17 cellular contexts compared by ENCODE assay signal in genomic region chr21:43829575-43830119, GRCh38. TPM values are rescaled to one million over a fixed set of nuclear protein-coding genes. Genes with fewer than 3 reads are reported as not detected.
DNase-seq lines count a peak whose midpoint lies in the region; ATAC-seq and TF ChIP-seq lines count a peak whose summit lies in the region.
"Had no signal": no experiment of that assay in that cellular context is flagged by ENCODE, and none has a peak within 500 bp of the region (broad histone marks: within the 10 kb centered on the region; RNA-seq: fewer than 3 reads in every experiment).

No MANE protein-coding gene starts in this region.

- no peak for TF ChIP-seq EP300 in Ishikawa (IDR thresholded peaks at IDR 0.05; ENCODE audit: borderline replicate concordance)
- TF ChIP-seq EP300 in SK-N-SH (IDR thresholded peaks at IDR 0.05; ENCODE audit: borderline replicate concordance in 1 of 2, low read depth in 1 of 2, low read length in 1 of 2): no peak

- no peaks in the 10 kb centered on the region for H3K9me3 ChIP-seq in SK-N-SH
- H3K9me3 ChIP-seq in CD4-positive, alpha-beta T cell (ENCODE audit: control insufficient read depth, low read length): no peaks in the 10 kb centered on the region
- no peaks in the 10 kb centered on the region for H3K9me3 ChIP-seq in psoas muscle
- H3K9me3 ChIP-seq: left lung had no signal

- ATAC-seq in foreskin keratinocyte: no peak
- ATAC-seq in GM18511 (IDR thresholded peaks at IDR 0.05; ENCODE audit: unreplicated experiment): no peak
- no peak for ATAC-seq in CD4-positive, alpha-beta T cell (ENCODE audit: poor library complexity)
- ATAC-seq in psoas muscle: no peak
- ATAC-seq: activated naive CD4-positive, alpha-beta T cell treated with anti-CD3 and anti-CD28 coated beads, Interleukin-2, amount 50 U/mL, for 72 hours; heart right ventricle; left lung; natural killer cell treated with Interleukin-12 subunit alpha and Interleukin-12 subunit beta and Interleukin-15 and Interleukin-18, amount 100 ng/mL, for 72 hours; stimulated activated naive CD8-positive, alpha-beta T cell treated with anti-CD3 and anti-CD28 coated beads, Interleukin-15, Interleukin-2, amounts not matched to agents 100 U/mL and 50 U/mL, for 24 hours had no signal

- DNase-seq in D341Med (ENCODE audit: low spot score) (peak; percentile 37), SK-N-SH (peak; percentile 44), foreskin keratinocyte (no peak), psoas muscle (no peak), occipital lobe (lab: John Stamatoyannopoulos, UW) (no peak)
- DNase-seq in CD4-positive, alpha-beta T cell: no peak
- DNase-seq: activated B cell treated with CpG ODN at 0.5 μM for 24 hours; EL; heart right ventricle; Karpas-422; stimulated activated naive CD8-positive, alpha-beta T cell treated with anti-CD3 and anti-CD28 coated beads, Interleukin-15, Interleukin-2, amounts not matched to agents 100 U/mL and 50 U/mL, for 24 hours had no signal

- H2AFZ ChIP-seq in SK-N-SH (ENCODE audit: low read depth): no peak overlapping the region

- no peak overlapping the region for H3K27ac Mint-ChIP-seq in CD4-positive, alpha-beta T cell
- H3K27ac Mint-ChIP-seq: activated B cell treated with CpG ODN at 0.5 μM for 24 hours had no signal

- H3K4me2 ChIP-seq in SK-N-SH: 0 out of 2 replicates have a peak overlapping the region, but pooled peaks have one; percentile 33

- no peaks in the 10 kb centered on the region for H3K79me2 ChIP-seq in SK-N-SH (ENCODE audit: insufficient read depth)

- intact Hi-C loops in CD4-positive, alpha-beta T cell (cut with DNase I, micrococcal nuclease): loop anchor here in 1 of 2 experiments (2.0 kb wide), 1 partner anchor 21 kb away; no protein-coding TSS in a partner anchor
- intact Hi-C loops in psoas muscle (cut with DNase I): loop anchor here in 1 of 2 donors (5.0 kb wide), 1 partner anchor 33 kb away; no protein-coding TSS in a partner anchor

- H4K20me1 ChIP-seq in SK-N-SH (ENCODE audit: insufficient read depth): no peaks in the 10 kb centered on the region

- 33% methylated on average over 17 of the region's 22 CpGs for WGBS in SK-N-SH (ENCODE audit: low lambda C conversion rate)
- WGBS in psoas muscle, 3 donors: 62 to 70% (median 68%) methylated on average over 22 of the region's 22 CpGs

- POLR2A ChIA-PET in SK-N-SH (lab: Yijun Ruan, JAX): no interaction called here
- POLR2A ChIA-PET in CD4-positive, alpha-beta T cell (lab: Charles Lee): no interaction called here

- H3K9me3 Mint-ChIP-seq in CD4-positive, alpha-beta T cell: no peaks in the 10 kb centered on the region
- H3K9me3 Mint-ChIP-seq: activated B cell treated with CpG ODN at 0.5 μM for 24 hours; activated naive CD4-positive, alpha-beta T cell treated with anti-CD3 and anti-CD28 coated beads, Interleukin-2, amount 50 U/mL, for 72 hours; central memory CD8-positive, alpha-beta T cell; natural killer cell treated with Interleukin-12 subunit alpha and Interleukin-12 subunit beta and Interleukin-15 and Interleukin-18, amount 100 ng/mL, for 72 hours had no signal

- H3K27me3 ChIP-seq in SK-N-SH (ENCODE audit: insufficient read depth): no peaks in the 10 kb centered on the region; the same call in 1 of the 2 replicates
- peaks cover 15% of the 10 kb centered on the region for H3K27me3 ChIP-seq in foreskin keratinocyte
- no peaks in the 10 kb centered on the region for H3K27me3 ChIP-seq in CD4-positive, alpha-beta T cell (ENCODE audit: control insufficient read depth, insufficient read depth, low read length)
- H3K27me3 ChIP-seq in psoas muscle (ENCODE audit: insufficient read depth in 3 of 3, low read length in 2 of 3): peaks cover 0 to 9% (median 3%) of the 10 kb centered on the region in 3 donors

- TF ChIP-seq RAD21 in Ishikawa (IDR thresholded peaks at IDR 0.05; ENCODE audit: low read depth) (peak; percentile 46; the same call in 1 of the 2 replicates), SK-N-SH (IDR thresholded peaks at IDR 0.05; ENCODE audit: low read length) (peak; percentile 28)

- no peak overlapping the region for H3K9ac ChIP-seq in SK-N-SH

- TF ChIP-seq CTCF in SK-N-SH (IDR thresholded peaks at IDR 0.05) (peak; percentile 29; the same call in 1 of the 2 replicates), foreskin keratinocyte (conservative IDR thresholded peaks at IDR 0.05) (peak; percentile 35), psoas muscle (IDR thresholded peaks at IDR 0.05) (no peak)
- no peak for TF ChIP-seq CTCF in CD4-positive, alpha-beta T cell (IDR thresholded peaks at IDR 0.05)

- no peaks in the 10 kb centered on the region for H3K4me1 Mint-ChIP-seq in CD4-positive, alpha-beta T cell (ENCODE audit: low read depth)
- H3K4me1 Mint-ChIP-seq: activated B cell treated with CpG ODN at 0.5 μM for 24 hours; central memory CD8-positive, alpha-beta T cell had no signal

- H3F3A ChIP-seq in SK-N-SH (replicated peaks; ENCODE audit: insufficient read depth): no peaks in the 10 kb centered on the region

- H3K36me3 ChIP-seq in SK-N-SH (replicated peaks in 1 of 2; ENCODE audit: control insufficient read depth in 1 of 2, insufficient read depth in 2 of 2, low read length in 1 of 2): no peaks in the 10 kb centered on the region
- no peaks in the 10 kb centered on the region for H3K36me3 ChIP-seq in psoas muscle (ENCODE audit: insufficient read depth in 1 of 2, low read depth in 1 of 2)
- H3K36me3 ChIP-seq: heart right ventricle, left lung had no signal

- H3K4me3 ChIP-seq in SK-N-SH (ENCODE audit: low read depth in 2 of 2, low read length in 1 of 2) (no peak overlapping the region), psoas muscle (no peak overlapping the region)
- H3K4me3 ChIP-seq: heart right ventricle, left lung had no signal

- H3K4me1 ChIP-seq in SK-N-SH (ENCODE audit: control insufficient read depth in 1 of 2, insufficient read depth in 2 of 2, low read depth in 1 of 2, low read length in 1 of 2) (no peaks in the 10 kb centered on the region; a peak in 1 of 4 replicates), foreskin keratinocyte (no peaks in the 10 kb centered on the region), psoas muscle (peaks cover 13% of the 10 kb centered on the region)

- H3K9me2 ChIP-seq in SK-N-SH: no peaks in the 10 kb centered on the region

- no peak overlapping the region for H3K4me3 Mint-ChIP-seq in CD4-positive, alpha-beta T cell
- H3K4me3 Mint-ChIP-seq: activated B cell treated with CpG ODN at 0.5 μM for 24 hours; central memory CD8-positive, alpha-beta T cell; natural killer cell treated with Interleukin-12 subunit alpha and Interleukin-12 subunit beta and Interleukin-15 and Interleukin-18, amount 100 ng/mL, for 72 hours had no signal

- peaks cover 14% of the 10 kb centered on the region for H3K27me3 Mint-ChIP-seq in CD4-positive, alpha-beta T cell

- CTCF ChIA-PET in SK-N-SH (lab: Yijun Ruan, JAX): interaction anchor here (1.1 to 2.3 kb wide), 2 partner anchors 21 to 146 kb away, joined by 3 to 10 read pairs; no protein-coding TSS in a partner anchor
- CTCF ChIA-PET in CD4-positive, alpha-beta T cell (lab: Charles Lee): no interaction called here

- no peaks in the 10 kb centered on the region for H3K36me3 Mint-ChIP-seq in CD4-positive, alpha-beta T cell (ENCODE audit: low read depth)
- H3K36me3 Mint-ChIP-seq: natural killer cell treated with Interleukin-12 subunit alpha and Interleukin-12 subunit beta and Interleukin-15 and Interleukin-18, amount 100 ng/mL, for 72 hours had no signal

- H3K27ac ChIP-seq in SK-N-SH (ENCODE audit: low read depth in 2 of 2, low read length in 1 of 2): no peak overlapping the region
- H3K27ac ChIP-seq in foreskin keratinocyte: no peak overlapping the region
- H3K27ac ChIP-seq in CD4-positive, alpha-beta T cell (ENCODE audit: low read depth, low read length): no peak overlapping the region
- H3K27ac ChIP-seq in psoas muscle: no peak overlapping the region
- H3K27ac ChIP-seq: heart right ventricle, left lung had no signal

TF ChIP-seq in Ishikawa, 13 proteins besides CTCF, POLR2A, EP300 and RAD21 (continues in another document):
- TF ChIP-seq ZBTB7A (IDR thresholded peaks at IDR 0.05; ENCODE audit: low read depth) (no peak), CEBPB (IDR thresholded peaks at IDR 0.05) (no peak), EGR1 (IDR thresholded peaks at IDR 0.05) (no peak), NFIC (IDR thresholded peaks at IDR 0.05) (no peak)

TF ChIP-seq in SK-N-SH, 30 proteins besides CTCF, POLR2A, EP300 and RAD21 (continues in another document):
- TF ChIP-seq EZH2phosphoT487 (IDR thresholded peaks at IDR 0.05; ENCODE audit: borderline replicate concordance, low read depth) (no peak), JUND (IDR thresholded peaks at IDR 0.05) (no peak), GATA2 (CRISPR knock-in tag; IDR thresholded peaks at IDR 0.05) (no peak), FOXJ3 (CRISPR knock-in tag; IDR thresholded peaks at IDR 0.05) (no peak), RCOR1 (IDR thresholded peaks at IDR 0.05; ENCODE audit: low read length) (no peak), TCF12 (IDR thresholded peaks at IDR 0.05) (no peak), YY1 (IDR thresholded peaks at IDR 0.05; ENCODE audit: low read depth) (no peak), TAF1 (IDR thresholded peaks at IDR 0.05; ENCODE audit: borderline replicate concordance, low read depth, low read length) (no peak), RFX5 (IDR thresholded peaks at IDR 0.05; ENCODE audit: low read length) (no peak)

RNA-seq across cellular contexts. Expression of gene AGPAT3, which starts 35.4 kb away (rescaled TPM):
- polyA plus RNA-seq in SK-N-SH (2012; rRNA removed) (35.3 and 40.0 TPM in 2 replicates), foreskin keratinocyte (18.6 and 21.0 TPM in 2 replicates), psoas muscle (10 to 100 TPM; 28.4 to 70.0 (median 35.7) TPM)
- polyA plus RNA-seq in SK-N-SH (2012; cell fraction: cytosol; rRNA removed): 23.8 and 31.4 TPM in 2 replicates
- 48.1 and 49.4 TPM in 2 replicates for polyA plus RNA-seq in SK-N-SH (2012; cell fraction: nucleus; rRNA removed)
- total RNA-seq in foreskin keratinocyte (40.3 and 41.6 TPM in 2 replicates), psoas muscle (100 to 1,000 TPM in 1 of 4 donors, 10 to 100 TPM in 3; 47.9 to 117 (median 64.4) TPM), occipital lobe (34.9 TPM)
- total RNA-seq in CD4-positive, alpha-beta T cell: 10 to 100 TPM; 40.8 to 43.4 TPM

RNA-seq across cellular contexts. Expression of gene RRP1, which starts 40.3 kb away (rescaled TPM):
- polyA plus RNA-seq in SK-N-SH (2012; rRNA removed) (12.0 and 22.7 TPM in 2 replicates), foreskin keratinocyte (31.8 and 37.0 TPM in 2 replicates), psoas muscle (10 to 100 TPM; 14.7 to 22.0 (median 16.3) TPM)
- polyA plus RNA-seq in SK-N-SH (2012; cell fraction: cytosol; rRNA removed): 12.0 and 14.8 TPM in 2 replicates
- 46.0 and 48.9 TPM in 2 replicates for polyA plus RNA-seq in SK-N-SH (2012; cell fraction: nucleus; rRNA removed)
- total RNA-seq in foreskin keratinocyte (26.5 and 28.0 TPM in 2 replicates), psoas muscle (10 to 100 TPM in 3 of 4 donors, 1 to 10 TPM in 1; 9.5 to 29.7 (median 19.2) TPM), occipital lobe (14.0 TPM)
- total RNA-seq in CD4-positive, alpha-beta T cell: 10 to 100 TPM; 27.7 to 29.0 TPM

RNA-seq across cellular contexts. Expression of gene CSTB, which starts 53.5 kb away (rescaled TPM):
- polyA plus RNA-seq in SK-N-SH (2012; rRNA removed): 64.5 and 101 TPM in 2 replicates
- 74.5 and 76.9 TPM in 2 replicates for polyA plus RNA-seq in SK-N-SH (2012; cell fraction: cytosol; rRNA removed)
- 34.0 and 36.2 TPM in 2 replicates for polyA plus RNA-seq in SK-N-SH (2012; cell fraction: nucleus; rRNA removed)
- total RNA-seq in foreskin keratinocyte: 49.5 and 63.0 TPM in 2 replicates
- polyA plus RNA-seq in foreskin keratinocyte: 123 and 183 TPM in 2 replicates
- 10 to 100 TPM; 13.4 to 14.5 TPM for total RNA-seq in CD4-positive, alpha-beta T cell
- 10 to 100 TPM; 16.0 to 24.8 (median 20.7) TPM for total RNA-seq in psoas muscle
- polyA plus RNA-seq in psoas muscle: 10 to 100 TPM; 16.7 to 35.2 (median 25.2) TPM
- 7.5 TPM for total RNA-seq in occipital lobe

Comparison
In these comparisons a context has a peak if more than half of its experiments do, and no peak if none do; other contexts are left out.
1. DNase-seq: peak in D341Med (single experiment) and SK-N-SH (single experiment); none in foreskin keratinocyte (0 of 2), CD4-positive, alpha-beta T cell (0 of 10), psoas muscle (0 of 2) and occipital lobe (single experiment).
2. CTCF ChIP-seq: peak in SK-N-SH (single experiment) and foreskin keratinocyte (single experiment); none in CD4-positive, alpha-beta T cell (single experiment) and psoas muscle (single experiment).